In genomic region chr12:104456950-104457745, GRCh38 we compare ENCODE assay signal across 1 cellular context.
TF ChIP-seq lines count a peak whose summit lies in the region.

No MANE protein-coding gene starts in this region.

TF ChIP-seq in HepG2, 621 proteins besides CTCF, POLR2A, EP300 and RAD21 (continued from another document):
- TF ChIP-seq POGK (CRISPR knock-in tag; conservative IDR thresholded peaks at IDR 0.05) (no peak), PCBP2 (optimal IDR thresholded peaks at IDR 0.05; ENCODE audit: low read depth, low read length, poor library complexity, severe bottlenecking) (no peak), NR2F1 (CRISPR knock-in tag; IDR thresholded peaks at IDR 0.05) (no peak), ZBTB33 (CRISPR knock-in tag; IDR thresholded peaks at IDR 0.05) (no peak), TAF15 (IDR thresholded peaks at IDR 0.05; ENCODE audit: low read depth, low read length, poor library complexity, severe bottlenecking) (no peak), MTERF4 (CRISPR knock-in tag; IDR thresholded peaks at IDR 0.05) (no peak), E2F1 (CRISPR knock-in tag; IDR thresholded peaks at IDR 0.05) (no peak), ELF4 (CRISPR knock-in tag; IDR thresholded peaks at IDR 0.05; ENCODE audit: borderline replicate concordance) (no peak), ZNF766 (CRISPR knock-in tag; IDR thresholded peaks at IDR 0.05; ENCODE audit: borderline replicate concordance) (no peak), ZNF724P (CRISPR knock-in tag; IDR thresholded peaks at IDR 0.05; ENCODE audit: borderline replicate concordance) (no peak), PAX8 (CRISPR knock-in tag; IDR thresholded peaks at IDR 0.05; ENCODE audit: borderline replicate concordance) (no peak), RARG (CRISPR knock-in tag; IDR thresholded peaks at IDR 0.05; ENCODE audit: low read depth) (no peak), FOXP4 (CRISPR knock-in tag; IDR thresholded peaks at IDR 0.05) (no peak), ZNF121 (CRISPR knock-in tag; IDR thresholded peaks at IDR 0.05) (no peak), IRF9 (CRISPR knock-in tag; IDR thresholded peaks at IDR 0.05; ENCODE audit: borderline replicate concordance) (no peak), ATF3 (CRISPR knock-in tag; IDR thresholded peaks at IDR 0.05) (no peak), UBTF (CRISPR knock-in tag; IDR thresholded peaks at IDR 0.05) (0 out of 2 replicates have a peak, but pooled peaks have one; percentile 22), ZBTB20 (CRISPR knock-in tag; IDR thresholded peaks at IDR 0.05; ENCODE audit: borderline replicate concordance, low read depth) (no peak), NR3C1 (CRISPR knock-in tag; IDR thresholded peaks at IDR 0.05) (no peak), U2AF1 (optimal IDR thresholded peaks at IDR 0.05; ENCODE audit: low read depth, low read length) (no peak), GLMP (CRISPR knock-in tag; IDR thresholded peaks at IDR 0.05; ENCODE audit: borderline replicate concordance) (no peak), THAP7 (CRISPR knock-in tag; IDR thresholded peaks at IDR 0.05) (no peak), ZNF800 (CRISPR knock-in tag; IDR thresholded peaks at IDR 0.05) (peak; percentile 80), FOXO1 (CRISPR knock-in tag; IDR thresholded peaks at IDR 0.05) (no peak), KDM2A (CRISPR knock-in tag; IDR thresholded peaks at IDR 0.05; ENCODE audit: borderline replicate concordance, low read depth) (peak; percentile 11; the same call in 1 of the 2 replicates)
